ENCODE assay signal across 7 cellular contexts in genomic region chr1:154157520-154158306, GRCh38.
DNase-seq lines count a peak whose midpoint lies in the region; ATAC-seq lines count a peak whose summit lies in the region.

No MANE protein-coding gene starts in this region.

- DNase-seq in dedifferentiated amniotic fluid mesenchymal stem cell (ENCODE audit: extremely low spot score), result peak; percentile 10
- DNase-seq in stimulated activated CD4-positive, alpha-beta T cell treated with anti-CD3 and anti-CD28 coated beads, Interleukin-12 subunit alpha, Interleukin-12 subunit beta, amount 100 ng/mL, for 24 hours (ENCODE audit: low read depth in 2 of 2), result peak; percentile 37 to 50
- DNase-seq in NOMO-1 treated with dmso at 0.1 percent for 144 hours (lab: John Stamatoyannopoulos, UW; ENCODE audit: unreplicated experiment), result no peak
- no peak for DNase-seq in NOMO-1 treated with DMSO at 0.1 percent for 48 hours (lab: John Stamatoyannopoulos, UW; ENCODE audit: unreplicated experiment)

- ATAC-seq in GM19328 (IDR thresholded peaks at IDR 0.05; ENCODE audit: unreplicated experiment), result peak; percentile 55
- ATAC-seq in HG03280 (IDR thresholded peaks at IDR 0.05; ENCODE audit: unreplicated experiment), result peak; percentile 87
- ATAC-seq in activated CD4-positive, CD25-positive, alpha-beta regulatory T cell treated with anti-CD3 and anti-CD28 coated beads, Interleukin-2, amount 50 U/mL, for 24 hours, result peak; percentile 97

Comparison
In these comparisons a context has a peak if more than half of its experiments do, and no peak if none do; other contexts are left out.
1. DNase-seq: peak in dedifferentiated amniotic fluid mesenchymal stem cell (single experiment) and stimulated activated CD4-positive, alpha-beta T cell treated with anti-CD3 and anti-CD28 coated beads, Interleukin-12 subunit alpha, Interleukin-12 subunit beta, amount 100 ng/mL, for 24 hours (2 of 2); none in NOMO-1 treated with dmso at 0.1 percent for 144 hours (single experiment) and NOMO-1 treated with DMSO at 0.1 percent for 48 hours (single experiment).
2. Peak in every context shown above with its lines, with median percentiles within 50 percentile points of each other: ATAC-seq.